ENCODE assay signal across 24 cellular contexts in the genomic region with DNA sequence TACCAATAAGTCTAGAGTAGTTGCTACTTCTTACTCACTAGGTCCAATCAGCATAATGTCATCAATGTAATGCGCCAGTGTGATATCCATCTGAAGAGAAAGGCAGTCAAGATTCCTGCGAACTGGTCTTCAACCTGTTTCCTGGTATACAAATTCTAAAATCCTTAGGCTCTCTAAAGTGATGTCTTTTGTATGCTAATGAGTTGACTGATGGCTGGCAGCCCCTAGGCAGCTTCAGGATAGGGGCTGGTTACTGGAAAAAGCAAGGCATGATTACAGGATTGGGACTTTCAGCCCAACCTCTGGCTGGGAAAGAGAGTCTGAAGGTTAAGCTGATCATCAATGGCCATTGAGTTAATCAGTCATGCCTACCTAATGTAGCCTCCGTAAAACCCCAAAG.
"Had no signal": no experiment of that assay in that cellular context is flagged by ENCODE, and none has a peak within 500 bp of the region (broad histone marks: within the 10 kb centered on the region; RNA-seq: fewer than 3 reads in every experiment).

No MANE protein-coding gene starts in this region.

- H3K36me3 ChIP-seq: MG63, SJSA1 had no signal

- DNase-seq: IMR-90, Karpas-422, KG1, MG63, NCI-H1092, NCI-H1105 treated with DMSO at 0.1 percent for 48 hours, NCI-H1417 treated with DMSO at 0.1 percent for 48 hours, NCI-H187, NCI-H2029, NCI-H2081 treated with DMSO at 0.1 percent for 48 hours, NCI-H2171, NCI-H226, NCI-H446, NCI-H510A, NCI-H524 treated with DMSO at 0.1 percent for 48 hours, NCI-H69, NCI-H774, Right ventricle myocardium superior, RPMI8226, SIG-M5 had no signal

- H3K27ac ChIP-seq: SJSA1, SK-N-MC had no signal

- H3K27me3 ChIP-seq: MG63, SJSA1 had no signal

- H3K4me1 ChIP-seq: SJSA1 had no signal

- FAIRE-seq: HepG2, RCC 7860 had no signal

- H3K9me3 ChIP-seq: MG63, SJSA1 had no signal

- H3K4me3 ChIP-seq: MG63, SJSA1, SK-N-MC had no signal

- ATAC-seq: HepG2 had no signal
